Comparison of ENCODE assay signal across 6 cellular contexts in genomic region chr16:88736496-88736895, GRCh38. TPM values are rescaled to one million over a fixed set of nuclear protein-coding genes. Genes with fewer than 3 reads are reported as not detected.
"Had no signal": no experiment of that assay in that cellular context is flagged by ENCODE, and none has a peak within 500 bp of the region (broad histone marks: within the 10 kb centered on the region; RNA-seq: fewer than 3 reads in every experiment).

No MANE protein-coding gene starts in this region.

- DNase-seq: IMR-90, KBM-7, KG1 had no signal

- H3K27me3 Mint-ChIP-seq: IgD-negative memory B cell had no signal

- H3K27ac ChIP-seq: HL-60 had no signal

- H3K27ac Mint-ChIP-seq: IgD-negative memory B cell had no signal

- FAIRE-seq: HepG2 had no signal

- H3K4me3 Mint-ChIP-seq: IgD-negative memory B cell had no signal

RNA-seq across cellular contexts. Expression of gene SNAI3, which starts 50.2 kb away (rescaled TPM):
- total RNA-seq: IMR-90 had no signal
